ENCODE assay signal across 2 cellular contexts in genomic region chr17:2054262-2054739, GRCh38.
TF ChIP-seq lines count a peak whose summit lies in the region.

No MANE protein-coding gene starts in this region.

TF ChIP-seq in GM12878, 131 proteins besides CTCF, POLR2A, EP300 and RAD21 (continues in another document):
- TF ChIP-seq SPI1 (IDR thresholded peaks at IDR 0.05; ENCODE audit: borderline replicate concordance, insufficient read depth, low read depth, low read length), result no peak
- no peak for TF ChIP-seq ZZZ3 (IDR thresholded peaks at IDR 0.05; ENCODE audit: control insufficient read depth, insufficient read length, low read depth)
- no peak for TF ChIP-seq FOXK2 (IDR thresholded peaks at IDR 0.05)
- TF ChIP-seq MEF2A (IDR thresholded peaks at IDR 0.05; ENCODE audit: insufficient read depth, low read depth, low read length), result no peak
- TF ChIP-seq TARDBP (IDR thresholded peaks at IDR 0.05; ENCODE audit: borderline replicate concordance), result no peak
- TF ChIP-seq DPF2 (IDR thresholded peaks at IDR 0.05), result no peak
- no peak for TF ChIP-seq GATAD2B (conservative IDR thresholded peaks at IDR 0.05; ENCODE audit: low read depth)
- TF ChIP-seq ETV6 (conservative IDR thresholded peaks at IDR 0.05 in 1 of 2, IDR thresholded peaks at IDR 0.05 in 1 of 2; ENCODE audit: borderline replicate concordance in 1 of 2, low read depth in 1 of 2), result 0 out of 4 replicates have a peak, but pooled peaks of 1 of the 2 experiments have one; percentile 20
- no peak for TF ChIP-seq RELA (IDR thresholded peaks at IDR 0.05; ENCODE audit: borderline replicate concordance, partially characterized antibody)
- TF ChIP-seq CHD1 (IDR thresholded peaks at IDR 0.05; ENCODE audit: low read depth, low read length), result no peak
- peak; percentile 66; the same call in 1 of the 2 replicates for TF ChIP-seq REST (IDR thresholded peaks at IDR 0.05; ENCODE audit: low read depth, low read length)
- TF ChIP-seq IKZF2 (IDR thresholded peaks at IDR 0.05), result peak; percentile 39 to 56; a peak in 3 of 4 replicates
- TF ChIP-seq ZBTB33 (IDR thresholded peaks at IDR 0.05), result no peak
- no peak for TF ChIP-seq IRF5 (IDR thresholded peaks at IDR 0.05; ENCODE audit: borderline replicate concordance)
- TF ChIP-seq MTA2 (IDR thresholded peaks at IDR 0.05; ENCODE audit: low read depth), result peak; percentile 27; the same call in 1 of the 2 replicates
- TF ChIP-seq RELB (IDR thresholded peaks at IDR 0.05; ENCODE audit: low read depth), result peak; percentile 58; the same call in 1 of the 2 replicates
- 0 out of 2 replicates have a peak, but pooled peaks have one; percentile 31 for TF ChIP-seq MLLT1 (IDR thresholded peaks at IDR 0.05)
- 0 out of 2 replicates have a peak, but pooled peaks have one; percentile 40 for TF ChIP-seq ATF7 (IDR thresholded peaks at IDR 0.05; ENCODE audit: low read depth)

TF ChIP-seq in neural cell, 6 proteins besides CTCF, POLR2A, EP300 and RAD21:
- TF ChIP-seq TAF1 (IDR thresholded peaks at IDR 0.05; ENCODE audit: low read depth), result no peak
